In genomic region chr6:151647871-151648639, GRCh38 we compare ENCODE assay signal across 13 cellular contexts.
DNase-seq lines count a peak whose midpoint lies in the region; ATAC-seq and TF ChIP-seq lines count a peak whose summit lies in the region.
"Had no signal": no experiment of that assay in that cellular context is flagged by ENCODE, and none has a peak within 500 bp of the region (broad histone marks: within the 10 kb centered on the region; RNA-seq: fewer than 3 reads in every experiment).

No MANE protein-coding gene starts in this region.

- H3K27ac ChIP-seq in RWPE1: no peak overlapping the region
- H3K27ac ChIP-seq: epithelial cell of prostate, upper lobe of left lung had no signal

- H3K27ac Mint-ChIP-seq in stimulated activated naive CD8-positive, alpha-beta T cell treated with anti-CD3 and anti-CD28 coated beads, Interleukin-15, amount 100 ng/mL, for 72 hours: no peak overlapping the region

- TF ChIP-seq CTCF in fibroblast of villous mesenchyme (IDR thresholded peaks at IDR 0.05; ENCODE audit: insufficient read depth, low read depth, low read length) (peak; percentile 38), RWPE1 (conservative IDR thresholded peaks at IDR 0.05; ENCODE audit: low read depth) (no peak)

- H3K4me3 ChIP-seq in fibroblast of villous mesenchyme (ENCODE audit: low read depth, low read length): no peak overlapping the region
- H3K4me3 ChIP-seq: mucosa of descending colon, upper lobe of left lung had no signal

- CTCF ChIA-PET in RWPE1 (lab: Yijun Ruan, JAX): interaction anchor here (0.6 to 0.7 kb wide), 3 partner anchors 177 to 1558 kb away, joined by 3 to 7 read pairs (median 4); no protein-coding TSS in a partner anchor

- H3K4me1 Mint-ChIP-seq in stimulated activated naive CD8-positive, alpha-beta T cell treated with anti-CD3 and anti-CD28 coated beads, Interleukin-15, amount 100 ng/mL, for 72 hours: no peaks in the 10 kb centered on the region
- H3K4me1 Mint-ChIP-seq: CD14-positive monocyte had no signal

- H3K9me3 Mint-ChIP-seq in stimulated activated naive CD8-positive, alpha-beta T cell treated with anti-CD3 and anti-CD28 coated beads, Interleukin-15, amount 100 ng/mL, for 72 hours: peaks cover 0 to 10% of the 10 kb centered on the region in 2 donors

- no peak for ATAC-seq in stimulated activated naive CD8-positive, alpha-beta T cell treated with anti-CD3 and anti-CD28 coated beads, Interleukin-15, Interleukin-2, amounts not matched to agents 100 U/mL and 50 U/mL, for 24 hours
- no peak for ATAC-seq in stimulated activated naive CD8-positive, alpha-beta T cell treated with anti-CD3 and anti-CD28 coated beads, Interleukin-15, amount 100 ng/mL, for 72 hours
- ATAC-seq: mucosa of descending colon had no signal

- H3K27me3 Mint-ChIP-seq in stimulated activated naive CD8-positive, alpha-beta T cell treated with anti-CD3 and anti-CD28 coated beads, Interleukin-15, amount 100 ng/mL, for 72 hours: peaks cover 38% of the 10 kb centered on the region

- POLR2A ChIA-PET in RWPE1 (lab: Yijun Ruan, JAX; ENCODE audit: low non-redundant PET): no interaction called here

- DNase-seq in stimulated activated naive CD8-positive, alpha-beta T cell treated with anti-CD3 and anti-CD28 coated beads, Interleukin-15, Interleukin-2, amounts not matched to agents 100 U/mL and 50 U/mL, for 24 hours: peak; percentile 7
- DNase-seq in stimulated activated naive CD8-positive, alpha-beta T cell treated with anti-CD3 and anti-CD28 coated beads, Interleukin-15, amount 100 ng/mL, for 72 hours: no peak
- DNase-seq in SHP77 treated with DMSO at 0.1 percent for 48 hours (lab: John Stamatoyannopoulos, UW) (peak; percentile 2), fibroblast of villous mesenchyme (ENCODE audit: low read depth) (no peak), cerebellum (ENCODE audit: low spot score) (no peak), RWPE1 (ENCODE audit: low spot score) (no peak), amygdala (lab: John Stamatoyannopoulos, UW) (no peak)
- no peak for DNase-seq in activated CD8-positive, alpha-beta memory T cell treated with anti-CD3 and anti-CD28 coated beads for 24 hours
- DNase-seq: NCI-H1048, upper lobe of left lung had no signal

- H3K4me3 Mint-ChIP-seq in stimulated activated naive CD8-positive, alpha-beta T cell treated with anti-CD3 and anti-CD28 coated beads, Interleukin-15, amount 100 ng/mL, for 72 hours: no peak overlapping the region
- H3K4me3 Mint-ChIP-seq: CD14-positive monocyte had no signal

Comparison
In these comparisons a context has a peak if more than half of its experiments do, and no peak if none do; other contexts are left out.
1. DNase-seq: peak in stimulated activated naive CD8-positive, alpha-beta T cell treated with anti-CD3 and anti-CD28 coated beads, Interleukin-15, Interleukin-2, amounts not matched to agents 100 U/mL and 50 U/mL, for 24 hours (single experiment) and SHP77 treated with DMSO at 0.1 percent for 48 hours (single experiment); none in stimulated activated naive CD8-positive, alpha-beta T cell treated with anti-CD3 and anti-CD28 coated beads, Interleukin-15, amount 100 ng/mL, for 72 hours (0 of 2), fibroblast of villous mesenchyme (single experiment), cerebellum (single experiment), RWPE1 (single experiment), activated CD8-positive, alpha-beta memory T cell treated with anti-CD3 and anti-CD28 coated beads for 24 hours (single experiment) and amygdala (0 of 56).